24 cellular contexts compared by ENCODE assay signal in genomic region chr9:19252885-19253219, GRCh38.
"Had no signal": no experiment of that assay in that cellular context is flagged by ENCODE, and none has a peak within 500 bp of the region (broad histone marks: within the 10 kb centered on the region; RNA-seq: fewer than 3 reads in every experiment).

No MANE protein-coding gene starts in this region.

- H3K4me3 ChIP-seq: breast epithelium, SJSA1 had no signal

- H3K9me3 ChIP-seq: breast epithelium, SJSA1 had no signal

- H3K27ac Mint-ChIP-seq: activated CD4-positive, alpha-beta T cell treated with anti-CD3 and anti-CD28 coated beads for 36 hours; activated CD8-positive, alpha-beta T cell treated with anti-CD3 and anti-CD28 coated beads for 36 hours; activated naive CD4-positive, alpha-beta T cell treated with anti-CD3 and anti-CD28 coated beads, Interleukin-2, amount 50 U/mL, for 24 hours had no signal

- H3K27me3 Mint-ChIP-seq: activated CD4-positive, alpha-beta T cell treated with anti-CD3 and anti-CD28 coated beads for 36 hours; activated CD8-positive, alpha-beta T cell treated with anti-CD3 and anti-CD28 coated beads for 36 hours; activated naive CD4-positive, alpha-beta T cell treated with anti-CD3 and anti-CD28 coated beads, Interleukin-2, amount 50 U/mL, for 24 hours had no signal

- H3K36me3 ChIP-seq: breast epithelium, SJSA1 had no signal

- H3K27me3 ChIP-seq: breast epithelium, SJSA1 had no signal

- DNase-seq: activated CD4-positive, alpha-beta T cell treated with anti-CD3 and anti-CD28 coated beads for 36 hours; activated CD8-positive, alpha-beta memory T cell treated with anti-CD3 and anti-CD28 coated beads, Interleukin-2, amount 50 U/mL, for 4 hours; activated CD8-positive, alpha-beta T cell treated with anti-CD3 and anti-CD28 coated beads for 36 hours; activated T-cell treated with anti-CD3 and anti-CD28 coated beads, Interleukin-2, amount 50 U/mL, for 72 hours; aorta; central memory CD4-positive, alpha-beta T cell; IMR-90; KBM-7; NCI-H1048; NCI-H146; NCI-H187 treated with DMSO at 0.1 percent for 48 hours; NCI-H345; NCI-H510A; NCI-H526 treated with DMSO at 0.1 percent for 48 hours; NK-92 treated with Interleukin-12 subunit alpha and Interleukin-12 subunit beta, amount 100 ng/mL, for 24 hours; RPMI8226; SHP77; SW 1271; T-helper 9 cell had no signal

- H3K4me3 Mint-ChIP-seq: activated CD4-positive, alpha-beta T cell treated with anti-CD3 and anti-CD28 coated beads for 36 hours; activated CD8-positive, alpha-beta T cell treated with anti-CD3 and anti-CD28 coated beads for 36 hours; activated naive CD4-positive, alpha-beta T cell treated with anti-CD3 and anti-CD28 coated beads, Interleukin-2, amount 50 U/mL, for 24 hours; activated T-cell treated with anti-CD3 and anti-CD28 coated beads, Interleukin-2, amount 50 U/mL, for 72 hours had no signal

- H3K4me1 ChIP-seq: breast epithelium, SJSA1 had no signal

- H3K27ac ChIP-seq: breast epithelium, SJSA1 had no signal

- ATAC-seq: activated CD4-positive, alpha-beta T cell treated with anti-CD3 and anti-CD28 coated beads for 36 hours; activated CD8-positive, alpha-beta T cell treated with anti-CD3 and anti-CD28 coated beads for 36 hours; activated T-cell treated with anti-CD3 and anti-CD28 coated beads, Interleukin-2, amount 50 U/mL, for 72 hours; Panc1; SK-N-SH treated with all-trans-retinoic acid at 6 μM for 48 hours had no signal

- H3K9me3 Mint-ChIP-seq: activated CD8-positive, alpha-beta T cell treated with anti-CD3 and anti-CD28 coated beads for 36 hours; activated naive CD4-positive, alpha-beta T cell treated with anti-CD3 and anti-CD28 coated beads, Interleukin-2, amount 50 U/mL, for 24 hours; activated T-cell treated with anti-CD3 and anti-CD28 coated beads, Interleukin-2, amount 50 U/mL, for 72 hours had no signal
